9 cellular contexts compared by ENCODE assay signal in the genomic region with DNA sequence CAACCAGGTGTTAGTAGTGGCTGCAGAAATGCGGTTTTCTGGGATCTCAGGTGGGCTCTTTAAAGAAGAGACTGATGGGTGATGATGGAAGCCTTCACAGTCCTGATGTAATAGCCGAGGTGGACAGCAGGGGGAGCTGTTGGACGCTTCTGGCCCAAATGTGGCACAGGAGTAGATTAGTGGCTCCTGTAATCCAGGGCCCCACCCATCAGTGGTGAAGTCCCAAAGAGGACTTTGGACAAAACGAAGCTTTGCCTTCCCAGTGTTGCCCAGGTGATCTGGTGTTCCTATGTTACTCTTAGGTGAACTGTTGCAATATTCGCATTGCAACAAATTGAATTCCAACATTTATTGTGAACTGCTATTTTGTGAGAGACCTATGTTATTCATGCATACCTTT. TPM values are rescaled to one million over a fixed set of nuclear protein-coding genes. Genes with fewer than 3 reads are reported as not detected.
DNase-seq lines count a peak whose midpoint lies in the region; ATAC-seq and TF ChIP-seq lines count a peak whose summit lies in the region.
"Had no signal": no experiment of that assay in that cellular context is flagged by ENCODE, and none has a peak within 500 bp of the region (broad histone marks: within the 10 kb centered on the region; RNA-seq: fewer than 3 reads in every experiment).

No MANE protein-coding gene starts in this region.

- H3K14ac ChIP-seq in mesenchymal stem cell (ENCODE audit: low read length in 2 of 2): no peak overlapping the region

- H2BK120ac ChIP-seq in mesenchymal stem cell (ENCODE audit: low read depth, low read length): no peak overlapping the region

- 3% methylated on average over 4 of the region's 5 CpGs for WGBS in mesenchymal stem cell

- H3K27ac ChIP-seq in dorsolateral prefrontal cortex (no peak overlapping the region), mesenchymal stem cell (ENCODE audit: low read length, poor library complexity, severe bottlenecking) (no peak overlapping the region)
- H3K27ac ChIP-seq: epithelial cell of prostate had no signal

- H4K8ac ChIP-seq in mesenchymal stem cell (ENCODE audit: low read length): no peak overlapping the region

- TF ChIP-seq CTCF in dorsolateral prefrontal cortex (IDR thresholded peaks at IDR 0.05 in 54 of 56, conservative IDR thresholded peaks at IDR 0.05 in 2 of 56; ENCODE audit: low read depth in 1 of 56, partially characterized antibody in 56 of 56): peak; percentile 52 to 92 (median 79)

- no peak overlapping the region for H2AK5ac ChIP-seq in mesenchymal stem cell (ENCODE audit: low read length, severe bottlenecking)

- intact Hi-C loops in dorsolateral prefrontal cortex (cut with DNase I): loop anchor here (5.0 to 10.0 kb wide), 5 partner anchors 75 to 625 kb away; a partner anchor contains a TSS

- H2BK5ac ChIP-seq in mesenchymal stem cell (ENCODE audit: low read depth, low read length, poor library complexity, severe bottlenecking): no peak overlapping the region

- no peak overlapping the region for H3K23ac ChIP-seq in mesenchymal stem cell (ENCODE audit: low read length in 2 of 2)

- no peak overlapping the region for H3K18ac ChIP-seq in mesenchymal stem cell (ENCODE audit: low read depth in 1 of 2, low read length in 2 of 2)

- H2AFZ ChIP-seq in mesenchymal stem cell (ENCODE audit: low read depth, low read length): no peak overlapping the region

- no peak overlapping the region for H3K4me3 ChIP-seq in dorsolateral prefrontal cortex
- H3K4me3 ChIP-seq in mesenchymal stem cell (ENCODE audit: insufficient read depth in 1 of 2, low read depth in 1 of 2, low read length in 2 of 2): no peak overlapping the region

- H3K4me1 ChIP-seq in mesenchymal stem cell (ENCODE audit: control insufficient read depth, insufficient read depth, low read depth, low read length): peaks cover 3% of the 10 kb centered on the region

- H3K36me3 ChIP-seq in mesenchymal stem cell (ENCODE audit: control insufficient read depth in 1 of 2, insufficient read depth in 2 of 2, low read depth in 1 of 2, low read length in 2 of 2): peaks cover 0 to 12% of the 10 kb centered on the region in 2 experiments

- H2BK12ac ChIP-seq in mesenchymal stem cell (ENCODE audit: low read length in 2 of 2): no peak overlapping the region

- H3K9ac ChIP-seq in mesenchymal stem cell (ENCODE audit: low read length): no peak overlapping the region

- H3K27me3 ChIP-seq in dorsolateral prefrontal cortex (no peaks in the 10 kb centered on the region), mesenchymal stem cell (ENCODE audit: control insufficient read depth in 1 of 2, insufficient read depth in 1 of 2, low read length in 2 of 2) (no peaks in the 10 kb centered on the region)

- no peak overlapping the region for H3K4me2 ChIP-seq in mesenchymal stem cell (ENCODE audit: low read length, poor library complexity, severe bottlenecking)

- no peaks in the 10 kb centered on the region for H3K9me3 ChIP-seq in mesenchymal stem cell (ENCODE audit: control insufficient read depth, low read length)

- no peak for ATAC-seq in HG03378 (IDR thresholded peaks at IDR 0.05; ENCODE audit: unreplicated experiment)

- no peak overlapping the region for H2BK15ac ChIP-seq in mesenchymal stem cell (ENCODE audit: low read depth, poor library complexity, severe bottlenecking)

- no peak overlapping the region for H4K91ac ChIP-seq in mesenchymal stem cell (ENCODE audit: low read length)

- H3K79me1 ChIP-seq in mesenchymal stem cell (replicated peaks; ENCODE audit: low read length, poor library complexity, severe bottlenecking): no peaks in the 10 kb centered on the region

- DNase-seq in NCI-H187 (lab: John Stamatoyannopoulos, UW) (peak; percentile 11 to 29), NCI-H187 treated with DMSO at 0.1 percent for 48 hours (lab: John Stamatoyannopoulos, UW) (no peak), NCI-H1105 treated with DMSO at 0.1 percent for 48 hours (lab: John Stamatoyannopoulos, UW) (peak; percentile 51), dorsolateral prefrontal cortex (peak in 8 of 10 donors; percentile 17 to 69 (median 54)), mesenchymal stem cell (peak; percentile 40)
- peak; percentile 84 for DNase-seq in activated CD4-positive, alpha-beta T cell treated with anti-CD3 and anti-CD28 coated beads for 48 hours
- peak; percentile 43 to 47 for DNase-seq in stimulated activated CD8-positive, alpha-beta memory T cell treated with anti-CD3 and anti-CD28 coated beads, Interleukin-15, amount 100 ng/mL, for 48 hours (ENCODE audit: low read depth in 2 of 2)

- no peak overlapping the region for H3K4ac ChIP-seq in mesenchymal stem cell (ENCODE audit: low read depth in 1 of 2, low read length in 2 of 2)

RNA-seq across cellular contexts. Expression of a gene that starts 31.8 kb away (rescaled TPM):
- total RNA-seq in dorsolateral prefrontal cortex: 1 to 10 TPM in 79 of 120 experiments, under 1 TPM in 38, not detected in 3; 0.31 to 4.8 (median 1.3) TPM
- 0.08 TPM for polyA plus RNA-seq in mesenchymal stem cell (2013, experiment 1 of 2)
- not detected for polyA plus RNA-seq in mesenchymal stem cell (2013, experiment 2 of 2)
